ENCODE assay signal across 27 cellular contexts in the genomic region with DNA sequence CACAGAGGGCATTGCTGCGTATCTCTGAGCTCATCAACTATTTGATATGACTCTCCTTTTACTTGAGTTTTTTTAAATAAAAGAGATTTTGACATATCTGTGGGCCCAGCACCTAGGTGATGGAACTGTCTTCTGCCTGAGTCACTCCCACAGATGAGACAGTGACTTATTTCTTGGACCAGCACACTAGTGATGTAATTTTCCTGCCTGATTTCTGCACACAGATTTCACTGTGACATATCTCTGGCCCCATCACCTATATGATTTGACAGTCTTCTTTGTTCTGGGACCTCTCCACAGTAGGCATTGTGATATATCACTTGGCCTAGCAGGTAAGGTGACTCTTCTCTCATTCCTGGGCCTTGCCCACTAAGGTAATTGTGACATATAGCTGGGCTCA.
"Had no signal": no experiment of that assay in that cellular context is flagged by ENCODE, and none has a peak within 500 bp of the region (broad histone marks: within the 10 kb centered on the region; RNA-seq: fewer than 3 reads in every experiment).

No MANE protein-coding gene starts in this region.

- H3K27ac Mint-ChIP-seq: stimulated activated memory B cell treated with anti-CD40 and anti-IgM and Interleukin-4, amounts not matched to agents 10 μg/mL and 1 μg/mL and 100 μg/mL, for 72 hours; stimulated activated naive B cell treated with anti-CD40 and anti-IgM and Interleukin-4, amounts not matched to agents 10 μg/mL and 1 μg/mL and 100 μg/mL, for 72 hours; stimulated activated naive CD8-positive, alpha-beta T cell treated with anti-CD3 and anti-CD28 coated beads, Interleukin-15, Interleukin-2, amounts not matched to agents 100 ng/mL and 50 ng/mL, for 24 hours; type B pancreatic cell had no signal

- H3K4me3 ChIP-seq: stomach, suprapubic skin, testis, thoracic aorta, thyroid gland, tibial artery, tibial nerve, transverse colon, upper lobe of right lung, uterus, vagina had no signal

- H3K27me3 ChIP-seq: stomach, suprapubic skin, testis, thyroid gland, tibial artery, tibial nerve, transverse colon, upper lobe of right lung, uterus, vagina had no signal

- H3K4me1 Mint-ChIP-seq: stimulated activated memory B cell treated with anti-CD40 and anti-IgM and Interleukin-4, amounts not matched to agents 10 μg/mL and 1 μg/mL and 100 μg/mL, for 72 hours; stimulated activated naive B cell treated with anti-CD40 and anti-IgM and Interleukin-4, amounts not matched to agents 10 μg/mL and 1 μg/mL and 100 μg/mL, for 72 hours; stimulated activated naive CD8-positive, alpha-beta T cell treated with anti-CD3 and anti-CD28 coated beads, Interleukin-15, amount 100 ng/mL, for 72 hours had no signal

- H3K4me1 ChIP-seq: stomach, suprapubic skin, testis, thyroid gland, tibial artery, tibial nerve, transverse colon, upper lobe of right lung, uterus, vagina had no signal

- H3K27ac ChIP-seq: stomach, suprapubic skin, testis, thoracic aorta, thyroid gland, tibial artery, tibial nerve, transverse colon, upper lobe of right lung, uterus, vagina had no signal

- DNase-seq: stimulated activated CD4-positive, alpha-beta T cell treated with anti-CD3 and anti-CD28 coated beads, Interleukin-1b, Interleukin-23, amount 100 ng/mL, for 48 hours; stimulated activated CD4-positive, alpha-beta T cell treated with anti-CD3 and anti-CD28 coated beads, Interleukin-2, amount 100 ng/mL, for 24 hours; stimulated activated CD4-positive, alpha-beta T cell treated with anti-CD3 and anti-CD28 coated beads, Interleukin-2, amount 100 ng/mL, for 48 hours; stimulated activated CD4-positive, alpha-beta T cell treated with anti-CD3 and anti-CD28 coated beads, Interleukin-4, amount 100 ng/mL, for 1 hour; stimulated activated CD4-positive, alpha-beta T cell treated with anti-CD3 and anti-CD28 coated beads, Interleukin-4, amount 100 ng/mL, for 24 hours; stimulated activated CD4-positive, alpha-beta T cell treated with anti-CD3 and anti-CD28 coated beads, Interleukin-4, amount 100 ng/mL, for 4 hours; stimulated activated CD8-positive, alpha-beta memory T cell treated with anti-CD3 and anti-CD28 coated beads, Interleukin-4, amount 100 ng/mL, for 48 hours; stimulated activated naive B cell treated with anti-CD40 and anti-IgM and Interleukin-4, amounts not matched to agents 10 μg/mL and 1 μg/mL and 100 μg/mL, for 72 hours; stimulated activated naive CD4-positive, alpha-beta T cell; stimulated activated naive CD4-positive, alpha-beta T cell treated with Interleukin-2 at 50 U/mL for 16 hours; stimulated activated naive CD8-positive, alpha-beta T cell treated with anti-CD3 and anti-CD28 coated beads, Interleukin-15, amount 100 ng/mL, for 72 hours; stimulated activated naive CD8-positive, alpha-beta T cell treated with anti-CD3 and anti-CD28 coated beads, Interleukin-15, Interleukin-2, amounts not matched to agents 100 U/mL and 50 U/mL, for 24 hours; stomach; substantia nigra; testis; thyroid gland; tibial artery; transverse colon; upper lobe of right lung; uterus had no signal

- H3K4me3 Mint-ChIP-seq: stimulated activated memory B cell treated with anti-CD40 and anti-IgM and Interleukin-4, amounts not matched to agents 10 μg/mL and 1 μg/mL and 100 μg/mL, for 72 hours; stimulated activated naive B cell treated with anti-CD40 and anti-IgM and Interleukin-4, amounts not matched to agents 10 μg/mL and 1 μg/mL and 100 μg/mL, for 72 hours; stimulated activated naive CD8-positive, alpha-beta T cell treated with anti-CD3 and anti-CD28 coated beads, Interleukin-15, amount 100 ng/mL, for 72 hours; stimulated activated naive CD8-positive, alpha-beta T cell treated with anti-CD3 and anti-CD28 coated beads, Interleukin-15, Interleukin-2, amounts not matched to agents 100 ng/mL and 50 ng/mL, for 24 hours; type B pancreatic cell had no signal

- H3K36me3 Mint-ChIP-seq: stimulated activated memory B cell treated with anti-CD40 and anti-IgM and Interleukin-4, amounts not matched to agents 10 μg/mL and 1 μg/mL and 100 μg/mL, for 72 hours; stimulated activated naive B cell treated with anti-CD40 and anti-IgM and Interleukin-4, amounts not matched to agents 10 μg/mL and 1 μg/mL and 100 μg/mL, for 72 hours; type B pancreatic cell had no signal

- ATAC-seq: stimulated activated memory B cell treated with anti-CD40 and anti-IgM and Interleukin-4, amounts not matched to agents 10 μg/mL and 1 μg/mL and 100 μg/mL, for 72 hours; stimulated activated naive B cell treated with anti-CD40 and anti-IgM and Interleukin-4, amounts not matched to agents 10 μg/mL and 1 μg/mL and 100 μg/mL, for 72 hours; stimulated activated naive CD8-positive, alpha-beta T cell treated with anti-CD3 and anti-CD28 coated beads, Interleukin-15, amount 100 ng/mL, for 72 hours; stimulated activated naive CD8-positive, alpha-beta T cell treated with anti-CD3 and anti-CD28 coated beads, Interleukin-15, Interleukin-2, amounts not matched to agents 100 U/mL and 50 U/mL, for 24 hours; upper lobe of right lung had no signal

- H3K9me3 ChIP-seq: testis, thoracic aorta, thyroid gland, upper lobe of right lung, uterus, vagina had no signal

- H3K36me3 ChIP-seq: stomach, suprapubic skin, thoracic aorta, thyroid gland, tibial artery, tibial nerve, transverse colon, upper lobe of right lung, uterus, vagina had no signal
